11 cellular contexts compared by ENCODE assay signal in genomic region chr1:153771841-153772593, GRCh38. TPM values are rescaled to one million over a fixed set of nuclear protein-coding genes. Genes with fewer than 3 reads are reported as not detected.
DNase-seq lines count a peak whose midpoint lies in the region; ATAC-seq, FAIRE-seq and TF ChIP-seq lines count a peak whose summit lies in the region.
"Had no signal": no experiment of that assay in that cellular context is flagged by ENCODE, and none has a peak within 500 bp of the region (broad histone marks: within the 10 kb centered on the region; RNA-seq: fewer than 3 reads in every experiment).

No MANE protein-coding gene starts in this region.

- BruUV-seq in MCF 10A (replicated peaks; lab: Mats Ljungman, UMichigan) (no TSS peak), mammary epithelial cell (replicated peaks; lab: Mats Ljungman, UMichigan) (no TSS peak)

- intact Hi-C loops in MCF 10A (cut with micrococcal nuclease) (no loop called here), mammary epithelial cell (cut with micrococcal nuclease) (no loop called here)

- no peak overlapping the region for H3K4me2 ChIP-seq in mammary epithelial cell (ENCODE audit: insufficient read depth, low read depth, low read length)

- H3K4me3 ChIP-seq in mammary epithelial cell (replicated peaks in 1 of 3; ENCODE audit: insufficient read depth in 1 of 3, low read depth in 2 of 3, low read length in 3 of 3): no peak overlapping the region

- no peak overlapping the region for H3K9ac ChIP-seq in mammary epithelial cell (ENCODE audit: insufficient read depth, low read length)

- H3K4me1 Mint-ChIP-seq in MCF 10A (ENCODE audit: insufficient read depth, unreplicated experiment) (peaks cover 22% of the 10 kb centered on the region), WTC11 (peaks cover 40% of the 10 kb centered on the region)

- peak; percentile 34 for ATAC-seq in WTC11
- no peak for ATAC-seq in HG03439 (IDR thresholded peaks at IDR 0.05; ENCODE audit: unreplicated experiment)
- no peak for ATAC-seq in GM18873 (IDR thresholded peaks at IDR 0.05; ENCODE audit: low FRiP score, unreplicated experiment)

- CTCF ChIA-PET in MCF 10A (lab: Yijun Ruan, JAX): interaction anchor here (0.6 to 1.0 kb wide), 5 partner anchors 9 to 1133 kb away, joined by 3 to 4 read pairs (median 3); no protein-coding TSS in a partner anchor
- CTCF ChIA-PET in mammary epithelial cell (lab: Charles Lee; ENCODE audit: low non-redundant PET): no interaction called here
- CTCF ChIA-PET in WTC11 (lab: Charles Lee): interaction anchor here (0.5 to 4.7 kb wide), 13 partner anchors 21 to 371 kb away, joined by 3 to 52 read pairs (median 4); partner anchors contain the start of genes CHTOP, NPR1 and S100A13

- no peaks in the 10 kb centered on the region for H3K27me3 Mint-ChIP-seq in MCF 10A (ENCODE audit: insufficient read depth, unreplicated experiment)
- no peaks in the 10 kb centered on the region for H3K27me3 Mint-ChIP-seq in WTC11 (ENCODE audit: low read depth)
- H3K27me3 Mint-ChIP-seq: activated CD4-positive, alpha-beta T cell treated with anti-CD3 and anti-CD28 coated beads, Interleukin-2, amount 10 ng/mL, durations not matched to agents 24 days and 14 days had no signal

- FAIRE-seq in urothelium cell line (lab: Jason Lieb, UNC): peak; percentile 48

- TF ChIP-seq CTCF in MCF 10A (IDR thresholded peaks at IDR 0.05; ENCODE audit: unreplicated experiment) (peak; percentile 21), mammary epithelial cell (conservative IDR thresholded peaks at IDR 0.05 in 1 of 2, IDR thresholded peaks at IDR 0.05 in 1 of 2; ENCODE audit: extremely low read depth in 1 of 2, insufficient read depth in 1 of 2, low read depth in 1 of 2, low read length in 2 of 2) (peak in 1 of 2 donors; percentile 24), WTC11 (IDR thresholded peaks at IDR 0.05) (peak; percentile 63)

- DNase-seq in MCF 10A (ENCODE audit: unreplicated experiment) (no peak), mammary epithelial cell (no peak), WTC11 (ENCODE audit: low spot score) (peak; percentile 82), iPS-NIHi11 (ENCODE audit: low spot score) (peak; percentile 76), urothelium cell line (ENCODE audit: low spot score) (peak; percentile 33), A172 (ENCODE audit: low spot score) (no peak)
- DNase-seq: activated CD4-positive, alpha-beta T cell treated with anti-CD3 and anti-CD28 coated beads, Interleukin-2, amount 10 ng/mL, durations not matched to agents 24 days and 14 days; COR-L47; NCI-H1105 treated with DMSO at 0.1 percent for 48 hours had no signal

- POLR2A ChIA-PET in MCF 10A (lab: Yijun Ruan, JAX) (interaction anchor here (0.7 to 1.3 kb wide), 3 partner anchors 12 to 214 kb away, joined by 3 to 4 read pairs (median 3); no protein-coding TSS in a partner anchor), WTC11 (lab: Charles Lee) (no interaction called here)

- H3K27ac Mint-ChIP-seq in MCF 10A (ENCODE audit: low read depth, unreplicated experiment) (no peak overlapping the region), WTC11 (no peak overlapping the region)
- H3K27ac Mint-ChIP-seq: activated CD4-positive, alpha-beta T cell treated with anti-CD3 and anti-CD28 coated beads, Interleukin-2, amount 10 ng/mL, durations not matched to agents 24 days and 14 days had no signal

- H3K9me3 Mint-ChIP-seq in MCF 10A (ENCODE audit: unreplicated experiment) (no peaks in the 10 kb centered on the region), WTC11 (no peaks in the 10 kb centered on the region)
- H3K9me3 Mint-ChIP-seq: activated CD4-positive, alpha-beta T cell treated with anti-CD3 and anti-CD28 coated beads, Interleukin-2, amount 10 ng/mL, durations not matched to agents 24 days and 14 days had no signal

- no peak overlapping the region for H3K27ac ChIP-seq in mammary epithelial cell (ENCODE audit: insufficient read depth, low read depth, low read length)

- no peak overlapping the region for H3K4me3 Mint-ChIP-seq in MCF 10A (ENCODE audit: unreplicated experiment)
- H3K4me3 Mint-ChIP-seq in WTC11: no peak overlapping the region
- H3K4me3 Mint-ChIP-seq: activated CD4-positive, alpha-beta T cell treated with anti-CD3 and anti-CD28 coated beads, Interleukin-2, amount 10 ng/mL, durations not matched to agents 24 days and 14 days had no signal

- in situ Hi-C loops in mammary epithelial cell (cut with MboI; ENCODE audit: low sequenced_read_pairs in 2 of 2): no loop called here

- WGBS in mammary epithelial cell (ENCODE audit: low coverage, missing lambda C conversion rate): 77% methylated on average over 11 of the region's 21 CpGs

- H3K36me3 ChIP-seq in mammary epithelial cell (ENCODE audit: insufficient read depth, low read length): peaks cover 10% of the 10 kb centered on the region

- no peaks in the 10 kb centered on the region for H4K20me1 ChIP-seq in mammary epithelial cell (ENCODE audit: insufficient read depth, low read length)

- no peaks in the 10 kb centered on the region for H3K79me2 ChIP-seq in mammary epithelial cell (ENCODE audit: insufficient read depth, low read length)

- dilution Hi-C loops in mammary epithelial cell (cut with HindIII; ENCODE audit: low sequenced_read_pairs): loop anchor here (5.0 kb wide), 1 partner anchor 40 kb away; no protein-coding TSS in a partner anchor

- H3K27me3 ChIP-seq in mammary epithelial cell (ENCODE audit: insufficient read depth, low read length): no peaks in the 10 kb centered on the region

- H3K36me3 Mint-ChIP-seq in MCF 10A (ENCODE audit: insufficient read depth, unreplicated experiment) (peaks cover 40% of the 10 kb centered on the region), WTC11 (peaks cover 43% of the 10 kb centered on the region)

- no peak overlapping the region for H2AFZ ChIP-seq in mammary epithelial cell (ENCODE audit: low read depth, low read length)

- H3K4me1 ChIP-seq in mammary epithelial cell (ENCODE audit: insufficient read depth, low read length): peaks cover 21% of the 10 kb centered on the region

- H3K9me3 ChIP-seq in mammary epithelial cell (replicated peaks; ENCODE audit: insufficient read depth, low read length): no peaks in the 10 kb centered on the region

TF ChIP-seq in WTC11, 78 proteins besides CTCF, POLR2A, EP300 and RAD21 (continues in another document):
- TF ChIP-seq ARID4B (CRISPR knock-in tag; IDR thresholded peaks at IDR 0.05; ENCODE audit: borderline replicate concordance) (no peak), EMX1 (CRISPR knock-in tag; IDR thresholded peaks at IDR 0.05) (no peak), ZNF396 (CRISPR knock-in tag; IDR thresholded peaks at IDR 0.05; ENCODE audit: borderline replicate concordance) (no peak)

RNA-seq across cellular contexts. Expression of gene SLC27A3, which starts 3.2 kb away (rescaled TPM):
- 11.1 and 12.8 TPM in 2 replicates for total RNA-seq in MCF 10A (2022)
- 10 to 100 TPM in 1 of 2 donors, 1 to 10 TPM in 1; 6.9 to 10.7 TPM for total RNA-seq in mammary epithelial cell
- polyA plus RNA-seq in mammary epithelial cell: 13.6 TPM
- 39.5 TPM for polyA minus RNA-seq in mammary epithelial cell
- total RNA-seq in WTC11 (2021): 36.3 to 38.9 TPM (median 36.9 TPM) in 3 replicates
- 1.8 and 2.2 TPM in 2 replicates for total RNA-seq in A172 (2014; rRNA removed; shearing (Covaris generic))

RNA-seq across cellular contexts. Expression of gene INTS3, which starts 44.2 kb away (rescaled TPM):
- total RNA-seq in MCF 10A (2022) (68.7 and 88.3 TPM in 2 replicates), mammary epithelial cell (10 to 100 TPM; 32.8 to 45.6 TPM), WTC11 (2021) (66.8 to 71.3 TPM (median 70.5 TPM) in 3 replicates)
- 35.5 TPM for polyA plus RNA-seq in mammary epithelial cell
- 99.7 TPM for polyA minus RNA-seq in mammary epithelial cell
- 43.6 and 44.7 TPM in 2 replicates for total RNA-seq in A172 (2014; rRNA removed; shearing (Covaris generic))

Comparison
In these comparisons a context has a peak if more than half of its experiments do, and no peak if none do; other contexts are left out.
1. DNase-seq: peak in WTC11 (single experiment), iPS-NIHi11 (single experiment) and urothelium cell line (single experiment); none in MCF 10A (single experiment), mammary epithelial cell (single experiment) and A172 (single experiment).